ENCODE assay signal across 1 cellular context in genomic region chr1:27366113-27366410, GRCh38.
A peak's percentile ranks its signal among the peaks of the same experiment; 100 is the strongest.
TF ChIP-seq lines count a peak whose summit lies in the region.

No MANE protein-coding gene starts in this region.

TF ChIP-seq in HCT116, 20 proteins besides CTCF, POLR2A, EP300 and RAD21 (continued from another document):
- TF ChIP-seq ZBTB33 (IDR thresholded peaks at IDR 0.05; ENCODE audit: extremely low read depth, insufficient replicate concordance, low read length) (no peak), JUND (IDR thresholded peaks at IDR 0.05) (no peak), POLR2AphosphoS5 (IDR thresholded peaks at IDR 0.05; ENCODE audit: low read depth, low read length) (peak; percentile 23; the same call in 1 of the 2 replicates), EZH2 (IDR thresholded peaks at IDR 0.05) (no peak), CBX3 (IDR thresholded peaks at IDR 0.05; ENCODE audit: low read depth) (no peak), CEBPB (IDR thresholded peaks at IDR 0.05; ENCODE audit: low read depth) (no peak), SRF (IDR thresholded peaks at IDR 0.05; ENCODE audit: low read depth) (no peak), SIN3A (IDR thresholded peaks at IDR 0.05; ENCODE audit: low read depth) (no peak), EZH2phosphoT487 (IDR thresholded peaks at IDR 0.05; ENCODE audit: borderline replicate concordance) (no peak), YY1 (IDR thresholded peaks at IDR 0.05; ENCODE audit: extremely low read depth, insufficient replicate concordance, low read depth, low read length) (no peak), EGR1 (IDR thresholded peaks at IDR 0.05; ENCODE audit: low read depth) (peak; percentile 92), ZFX (IDR thresholded peaks at IDR 0.05) (0 out of 2 replicates have a peak, but pooled peaks have one; percentile 47), ELF1 (IDR thresholded peaks at IDR 0.05; ENCODE audit: borderline replicate concordance, low read depth) (no peak), TCF7L2 (IDR thresholded peaks at IDR 0.05; ENCODE audit: borderline replicate concordance, extremely low read depth, insufficient read depth, insufficient read length) (no peak), ZNF274 (IDR thresholded peaks at IDR 0.05; ENCODE audit: low read depth, low read length) (no peak)
